Comparison of ENCODE assay signal across 17 cellular contexts in genomic region chr4:122842392-122842791, GRCh38. TPM values are rescaled to one million over a fixed set of nuclear protein-coding genes. Genes with fewer than 3 reads are reported as not detected.
DNase-seq lines count a peak whose midpoint lies in the region; TF ChIP-seq lines count a peak whose summit lies in the region.
"Had no signal": no experiment of that assay in that cellular context is flagged by ENCODE, and none has a peak within 500 bp of the region (broad histone marks: within the 10 kb centered on the region; RNA-seq: fewer than 3 reads in every experiment).

No MANE protein-coding gene starts in this region.

- H3K4me1 Mint-ChIP-seq in HFFc6 (ENCODE audit: low read depth), result peaks cover 88% of the 10 kb centered on the region
- H3K4me1 Mint-ChIP-seq: CD14-positive monocyte had no signal

- H3K9me3 ChIP-seq in muscle layer of colon (ENCODE audit: low read length) (no peaks in the 10 kb centered on the region), sigmoid colon (no peaks in the 10 kb centered on the region)
- H3K9me3 ChIP-seq: MG63, SK-N-SH had no signal

- H3K36me3 ChIP-seq in muscle layer of colon (ENCODE audit: insufficient read depth, low read length) (peaks cover 5% of the 10 kb centered on the region), sigmoid colon (no peaks in the 10 kb centered on the region)

- H3K36me3 Mint-ChIP-seq in HFFc6 (ENCODE audit: low read depth), result peaks cover 84% of the 10 kb centered on the region
- H3K36me3 Mint-ChIP-seq: CD14-positive monocyte, IgD-negative memory B cell had no signal

- intact Hi-C loops in sigmoid colon (cut with DNase I), result no loop called here

- WGBS in sigmoid colon, 2 donors, result 49 to 74% methylated on average over 1 of the region's 1 CpG

- H3K27me3 ChIP-seq in muscle layer of colon (ENCODE audit: control insufficient read depth in 1 of 2, insufficient read depth in 2 of 2, low read length in 2 of 2) (no peaks in the 10 kb centered on the region), sigmoid colon (no peaks in the 10 kb centered on the region)
- H3K27me3 ChIP-seq: MG63 had no signal

- H3K4me1 ChIP-seq in muscle layer of colon (ENCODE audit: insufficient read depth, low read length) (peaks cover 83% of the 10 kb centered on the region), sigmoid colon (peaks cover 0 to 90% (median 72%) of the 10 kb centered on the region in 4 donors)

- peak overlapping the region; percentile 11 for H3K4me3 Mint-ChIP-seq in HFFc6
- H3K4me3 Mint-ChIP-seq: CD14-positive monocyte, IgD-negative memory B cell had no signal

- H3K9ac ChIP-seq in muscle layer of colon (ENCODE audit: low read length), result no peak overlapping the region
- H3K9ac ChIP-seq: SK-N-SH had no signal

- TF ChIP-seq POLR2A in sigmoid colon (IDR thresholded peaks at IDR 0.05), result no peak

- peak in 1 of 4 donors; percentile 29 for TF ChIP-seq EP300 in sigmoid colon (IDR thresholded peaks at IDR 0.05)

- DNase-seq in HFFc6 (no peak), sigmoid colon (no peak), SKM-1 (lab: John Stamatoyannopoulos, UW; ENCODE audit: unreplicated experiment) (no peak), SIG-M5 (lab: John Stamatoyannopoulos, UW) (no peak), NCI-H1417 treated with DMSO at 0.1 percent for 48 hours (lab: John Stamatoyannopoulos, UW) (no peak)
- DNase-seq in stimulated activated CD4-positive, alpha-beta T cell treated with anti-CD3 and anti-CD28 coated beads, Interleukin-2, amount 100 ng/mL, for 24 hours, result no peak
- DNase-seq: DMS79, Karpas-422, NCI-H1092 treated with DMSO at 0.1 percent for 48 hours, NCI-H2081, NCI-H446 treated with DMSO at 0.1 percent for 48 hours, SHP77 had no signal

- H3K27me3 Mint-ChIP-seq in HFFc6 (ENCODE audit: insufficient read depth), result peaks cover 10% of the 10 kb centered on the region

- peak overlapping the region; percentile 36 for H3K27ac ChIP-seq in muscle layer of colon (ENCODE audit: low read depth, low read length)
- H3K27ac ChIP-seq in sigmoid colon, result peak overlapping the region; percentile 56 to 78 (median 70)

- H3K9me3 Mint-ChIP-seq in HFFc6, result no peaks in the 10 kb centered on the region

- H3K27ac Mint-ChIP-seq in HFFc6, result peak overlapping the region; percentile 75
- H3K27ac Mint-ChIP-seq: IgD-negative memory B cell had no signal

- TF ChIP-seq CTCF in HFFc6 (IDR thresholded peaks at IDR 0.05) (no peak), sigmoid colon (IDR thresholded peaks at IDR 0.05) (no peak)

- H3K4me3 ChIP-seq in muscle layer of colon (ENCODE audit: low read depth in 1 of 2, low read length in 2 of 2), result peak overlapping the region in 1 of 2 donors; percentile 12
- H3K4me3 ChIP-seq in sigmoid colon, result no peak overlapping the region
- H3K4me3 ChIP-seq: MG63 had no signal

RNA-seq across cellular contexts. Expression of gene FGF2, which starts 15.8 kb away (rescaled TPM):
- total RNA-seq in HFFc6 (2021; fragmentation: NEBNext Ultra II Directional; extraction: Animal tissue kit (Norgen Biotek cat#: 25700)), result 100 to 1,000 TPM; 370 to 442 (median 389) TPM
- total RNA-seq in sigmoid colon, result 10 to 100 TPM; 37.4 to 54.7 (median 46.4) TPM
- polyA plus RNA-seq in sigmoid colon, result 1 to 10 TPM in 2 of 3 donors, under 1 TPM in 1; 0.46 to 2.7 (median 1.8) TPM
- polyA plus RNA-seq: CD14-positive monocyte, IgD-negative memory B cell had no signal

Comparison
In these comparisons a context has a peak if more than half of its experiments do, and no peak if none do; other contexts are left out.
1. RNA of gene FGF2, which starts 15.8 kb away (total RNA-seq): 370 to 442 TPM in HFFc6; 37.4 to 54.7 TPM in sigmoid colon; every median in the first group is over 4 times any median in the second.